Comparison of ENCODE assay signal across 27 cellular contexts in genomic region chr5:59519338-59519737, GRCh38.
"Had no signal": no experiment of that assay in that cellular context is flagged by ENCODE, and none has a peak within 500 bp of the region (broad histone marks: within the 10 kb centered on the region; RNA-seq: fewer than 3 reads in every experiment).

No MANE protein-coding gene starts in this region.

- H3K4me1 Mint-ChIP-seq: activated CD4-positive, alpha-beta T cell treated with anti-CD3 and anti-CD28 coated beads, Interleukin-2, amount 10 ng/mL, durations not matched to agents 7 days and 5 days; activated naive CD8-positive, alpha-beta T cell treated with anti-CD3 and anti-CD28 coated beads for 36 hours; activated T-helper 17 cell treated with anti-CD3 and anti-CD28 coated beads, Interleukin-2, amount 50 U/mL, for 72 hours; T-cell had no signal

- ATAC-seq: activated T-helper 17 cell treated with anti-CD3 and anti-CD28 coated beads, Interleukin-2, amount 50 U/mL, for 72 hours; Right ventricle myocardium inferior; T-cell had no signal

- H3K27me3 ChIP-seq: brain microvascular endothelial cell, cardiac muscle cell had no signal

- H3K4me3 Mint-ChIP-seq: activated CD4-positive, alpha-beta memory T cell treated with anti-CD3 and anti-CD28 coated beads for 36 hours; activated CD4-positive, alpha-beta T cell treated with anti-CD3 and anti-CD28 coated beads, Interleukin-2, amount 10 ng/mL, durations not matched to agents 7 days and 5 days; activated naive CD4-positive, alpha-beta T cell treated with anti-CD3 and anti-CD28 coated beads for 36 hours; activated naive CD8-positive, alpha-beta T cell treated with anti-CD3 and anti-CD28 coated beads for 36 hours; activated T-helper 17 cell treated with anti-CD3 and anti-CD28 coated beads, Interleukin-2, amount 50 U/mL, for 72 hours; T-cell had no signal

- H3K4me3 ChIP-seq: cardiac muscle cell, SK-N-MC had no signal

- DNase-seq: activated CD4-positive, alpha-beta memory T cell treated with anti-CD3 and anti-CD28 coated beads for 36 hours; activated CD4-positive, alpha-beta T cell treated with anti-CD3 and anti-CD28 coated beads, Interleukin-2, amount 10 ng/mL, durations not matched to agents 7 days and 5 days; activated CD4-positive, CD25-positive, alpha-beta regulatory T cell; activated CD8-positive, alpha-beta memory T cell treated with anti-CD3 and anti-CD28 coated beads for 24 hours; activated gamma-delta T cell; activated naive CD4-positive, alpha-beta T cell treated with anti-CD3 and anti-CD28 coated beads for 36 hours; activated naive CD8-positive, alpha-beta T cell treated with anti-CD3 and anti-CD28 coated beads for 36 hours; activated T-cell treated with anti-CD3 and anti-CD28 coated beads for 4 hours; activated T-cell treated with anti-CD3 and anti-CD28 coated beads, Interleukin-2, amount 50 U/mL, for 48 hours; brain microvascular endothelial cell; Karpas-422; MM.1S; NCI-H1105 treated with DMSO at 0.1 percent for 48 hours; NCI-H1436 treated with DMSO at 0.1 percent for 48 hours; NCI-H187; NCI-H2081; NCI-H446; NCI-H524; T-cell; T-helper 2 cell; T1000 had no signal

- H3K36me3 ChIP-seq: brain microvascular endothelial cell, cardiac muscle cell had no signal

- H3K36me3 Mint-ChIP-seq: activated CD4-positive, alpha-beta memory T cell treated with anti-CD3 and anti-CD28 coated beads for 36 hours; activated naive CD8-positive, alpha-beta T cell treated with anti-CD3 and anti-CD28 coated beads for 36 hours; T-cell had no signal

- H3K27ac ChIP-seq: cardiac muscle cell, SK-N-MC, VCaP had no signal

- FAIRE-seq: TTC549 had no signal

- H3K27me3 Mint-ChIP-seq: activated CD4-positive, alpha-beta memory T cell treated with anti-CD3 and anti-CD28 coated beads for 36 hours; activated CD4-positive, alpha-beta T cell treated with anti-CD3 and anti-CD28 coated beads, Interleukin-2, amount 10 ng/mL, durations not matched to agents 7 days and 5 days; activated naive CD8-positive, alpha-beta T cell treated with anti-CD3 and anti-CD28 coated beads for 36 hours; activated T-helper 17 cell treated with anti-CD3 and anti-CD28 coated beads, Interleukin-2, amount 50 U/mL, for 72 hours; T-cell had no signal

- H3K27ac Mint-ChIP-seq: activated CD4-positive, alpha-beta memory T cell treated with anti-CD3 and anti-CD28 coated beads for 36 hours; activated CD4-positive, alpha-beta T cell treated with anti-CD3 and anti-CD28 coated beads, Interleukin-2, amount 10 ng/mL, durations not matched to agents 7 days and 5 days; activated naive CD4-positive, alpha-beta T cell treated with anti-CD3 and anti-CD28 coated beads for 36 hours; activated naive CD8-positive, alpha-beta T cell treated with anti-CD3 and anti-CD28 coated beads for 36 hours; activated T-helper 17 cell treated with anti-CD3 and anti-CD28 coated beads, Interleukin-2, amount 50 U/mL, for 72 hours; T-cell had no signal
